Comparison of ENCODE assay signal across 1 cellular context in the genomic region with DNA sequence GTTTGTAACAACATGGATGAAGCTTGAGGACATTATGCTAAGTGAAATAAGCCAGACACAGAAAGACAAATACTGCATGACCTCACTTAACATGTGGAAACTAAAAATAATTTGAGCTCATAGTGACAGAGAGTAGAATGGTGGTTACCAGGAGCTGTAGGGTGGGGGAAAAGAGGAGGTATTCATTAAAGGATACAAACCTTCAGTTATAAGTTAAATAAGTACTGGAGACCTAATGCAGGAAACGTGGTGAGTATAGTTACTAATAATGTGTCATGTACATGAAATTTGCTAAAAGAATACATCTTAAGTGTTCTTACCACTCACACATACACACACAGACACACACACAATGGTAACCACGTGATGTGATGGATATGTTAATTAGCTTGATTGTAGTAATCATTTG.
TF ChIP-seq lines count a peak whose summit lies in the region.

No MANE protein-coding gene starts in this region.

TF ChIP-seq in endothelial cell of umbilical vein, 7 proteins besides CTCF, POLR2A, EP300 and RAD21:
- no peak for TF ChIP-seq GATA2 (IDR thresholded peaks at IDR 0.05; ENCODE audit: insufficient read depth, insufficient read length, low read depth, low read length)
- TF ChIP-seq EZH2 (IDR thresholded peaks at IDR 0.05; ENCODE audit: borderline replicate concordance, low read depth, low read length, severe bottlenecking) = no peak
- TF ChIP-seq FOS (IDR thresholded peaks at IDR 0.05; ENCODE audit: borderline replicate concordance, insufficient read depth, low read length) = no peak
- TF ChIP-seq, protein P1, sequence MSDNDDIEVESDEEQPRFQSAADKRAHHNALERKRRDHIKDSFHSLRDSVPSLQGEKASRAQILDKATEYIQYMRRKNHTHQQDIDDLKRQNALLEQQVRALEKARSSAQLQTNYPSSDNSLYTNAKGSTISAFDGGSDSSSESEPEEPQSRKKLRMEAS (IDR thresholded peaks at IDR 0.05; ENCODE audit: insufficient read depth, insufficient read length) = no peak
- TF ChIP-seq POLR2AphosphoS5 (IDR thresholded peaks at IDR 0.05; ENCODE audit: insufficient read depth, low read depth, low read length) = no peak
- no peak for TF ChIP-seq MYC (IDR thresholded peaks at IDR 0.05; ENCODE audit: low read depth, low read length)
- TF ChIP-seq JUN (IDR thresholded peaks at IDR 0.05; ENCODE audit: borderline replicate concordance, insufficient read depth, insufficient read length, low read depth) = no peak
TF ChIP-seq in endothelial cell of umbilical vein: peak in this region for 0.
